Comparison of ENCODE assay signal across 34 cellular contexts in genomic region chr11:72875736-72876135, GRCh38.
"Had no signal": no experiment of that assay in that cellular context is flagged by ENCODE, and none has a peak within 500 bp of the region (broad histone marks: within the 10 kb centered on the region; RNA-seq: fewer than 3 reads in every experiment).

No MANE protein-coding gene starts in this region.

- H3K4me3 ChIP-seq: ascending aorta, body of pancreas, MG63, SK-N-MC had no signal

- H3K27ac Mint-ChIP-seq: activated CD8-positive, alpha-beta T cell treated with anti-CD3 and anti-CD28 coated beads, Interleukin-2, amount 10 ng/mL, durations not matched to agents 7 days and 5 days; activated naive CD4-positive, alpha-beta T cell treated with anti-CD3 and anti-CD28 coated beads, Interleukin-2, amount 50 U/mL, for 72 hours; activated naive CD8-positive, alpha-beta T cell treated with anti-CD3 and anti-CD28 coated beads, Interleukin-2, amount 50 U/mL, for 24 hours; T-cell had no signal

- H3K27me3 ChIP-seq: ascending aorta, body of pancreas, MG63 had no signal

- DNase-seq: activated CD4-positive, alpha-beta T cell treated with anti-CD3 and anti-CD28 coated beads for 4 hours; activated CD4-positive, alpha-beta T cell treated with anti-CD3 and anti-CD28 coated beads, Interleukin-2, amount 50 U/mL, for 4 hours; activated CD4-positive, CD25-positive, alpha-beta regulatory T cell; activated CD8-positive, alpha-beta memory T cell treated with anti-CD3 and anti-CD28 coated beads, Interleukin-2, amount 50 U/mL, for 48 hours; activated CD8-positive, alpha-beta T cell treated with anti-CD3 and anti-CD28 coated beads, Interleukin-2, amount 10 ng/mL, durations not matched to agents 7 days and 5 days; activated effector memory CD4-positive, alpha-beta T cell treated with anti-CD3 and anti-CD28 coated beads, Interleukin-2, amount 50 U/mL, for 16 hours; activated naive CD4-positive, alpha-beta T cell treated with Interleukin-2 at 50 U/mL for 16 hours; activated naive CD8-positive, alpha-beta T cell treated with anti-CD3 and anti-CD28 coated beads, Interleukin-2, amount 50 U/mL, for 24 hours; activated T-cell treated with anti-CD3 and anti-CD28 coated beads, Interleukin-2, amount 50 U/mL, for 1 hour; amniotic stem cell; body of pancreas; central memory CD4-positive, alpha-beta T cell; MG63; MV-4-11; NCI-H1092 treated with DMSO at 0.1 percent for 48 hours; NCI-H1417 treated with DMSO at 0.1 percent for 48 hours; NCI-H1694; NCI-H2029; NCI-H2107; NCI-H2171 treated with DMSO at 0.1 percent for 48 hours; NCI-H345; NCI-H510A; NCI-H526 treated with DMSO at 0.1 percent for 48 hours; NCI-H82; OCI-M1; RPMI8226; T-cell; T-helper 2 cell; T1000 had no signal

- H3K4me1 ChIP-seq: body of pancreas had no signal

- H3K27me3 Mint-ChIP-seq: activated naive CD8-positive, alpha-beta T cell treated with anti-CD3 and anti-CD28 coated beads, Interleukin-2, amount 50 U/mL, for 24 hours; T-cell had no signal

- H3K36me3 ChIP-seq: MG63 had no signal

- H3K27ac ChIP-seq: ascending aorta, body of pancreas, SK-N-MC had no signal

- H3K4me3 Mint-ChIP-seq: activated CD8-positive, alpha-beta T cell treated with anti-CD3 and anti-CD28 coated beads, Interleukin-2, amount 10 ng/mL, durations not matched to agents 7 days and 5 days; activated naive CD8-positive, alpha-beta T cell treated with anti-CD3 and anti-CD28 coated beads, Interleukin-2, amount 50 U/mL, for 24 hours; T-cell had no signal

- H3K9me3 Mint-ChIP-seq: activated naive CD4-positive, alpha-beta T cell treated with anti-CD3 and anti-CD28 coated beads, Interleukin-2, amount 50 U/mL, for 72 hours had no signal

- H3K9me3 ChIP-seq: ascending aorta, body of pancreas, MG63 had no signal

- ATAC-seq: activated CD8-positive, alpha-beta T cell treated with anti-CD3 and anti-CD28 coated beads, Interleukin-2, amount 10 ng/mL, durations not matched to agents 7 days and 5 days; activated naive CD4-positive, alpha-beta T cell treated with anti-CD3 and anti-CD28 coated beads, Interleukin-2, amount 50 U/mL, for 72 hours; activated naive CD8-positive, alpha-beta T cell treated with anti-CD3 and anti-CD28 coated beads, Interleukin-2, amount 50 U/mL, for 24 hours; body of pancreas; Panc1; Right ventricle myocardium inferior; T-cell had no signal
